10 cellular contexts compared by ENCODE assay signal in the genomic region with DNA sequence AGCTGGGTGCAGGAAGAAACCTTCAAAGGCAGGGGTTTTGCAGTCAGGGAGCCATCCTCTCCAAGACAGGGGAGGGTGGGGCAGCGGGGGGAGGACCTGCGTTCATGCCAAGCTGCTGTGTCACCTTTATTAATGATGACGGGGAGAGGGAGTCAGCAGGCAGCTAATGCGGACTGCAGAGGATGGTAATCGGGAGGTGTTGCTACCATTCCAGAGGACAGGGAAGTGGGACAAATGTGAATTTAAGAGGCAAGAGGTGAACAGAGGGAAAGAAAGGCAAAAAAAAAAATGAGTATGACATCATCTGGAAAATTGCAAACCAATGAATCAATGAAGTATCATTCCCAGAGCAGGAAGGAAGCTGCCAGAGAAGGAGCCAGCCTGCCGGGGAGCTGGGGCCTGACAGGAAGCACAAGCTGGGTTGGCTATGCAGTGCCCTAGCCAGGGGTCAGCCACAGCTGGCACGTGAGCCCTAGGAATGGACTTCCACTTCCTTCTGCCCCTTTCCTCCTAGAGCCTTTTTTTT. TPM values are rescaled to one million over a fixed set of nuclear protein-coding genes. Genes with fewer than 3 reads are reported as not detected.
A peak's percentile ranks its signal among the peaks of the same experiment; 100 is the strongest.
DNase-seq lines count a peak whose midpoint lies in the region; ATAC-seq, FAIRE-seq and TF ChIP-seq lines count a peak whose summit lies in the region.
"Had no signal": no experiment of that assay in that cellular context is flagged by ENCODE, and none has a peak within 500 bp of the region (broad histone marks: within the 10 kb centered on the region; RNA-seq: fewer than 3 reads in every experiment).

No MANE protein-coding gene starts in this region.

- in situ Hi-C loops in HepG2 (cut with HindIII; ENCODE audit: extremely low pct_ligation_motif_present, low pct_unique_long_range_greater_than_20kb), result no loop called here

- H3K27ac ChIP-seq in A673 (ENCODE audit: low read depth, low read length, poor library complexity, severe bottlenecking), result peak overlapping the region; percentile 71
- no peak overlapping the region for H3K27ac ChIP-seq in HepG2 (ENCODE audit: extremely low read length, insufficient read depth, low read length)
- H3K27ac ChIP-seq: esophagus squamous epithelium had no signal

- H3K4me2 ChIP-seq in HepG2 (ENCODE audit: low read depth, low read length), result no peak overlapping the region

- H3K27me3 ChIP-seq in A673 (replicated peaks; ENCODE audit: insufficient read depth, low read depth, low read length, poor library complexity), result no peaks in the 10 kb centered on the region
- H3K27me3 ChIP-seq in bronchial epithelial cell (ENCODE audit: control insufficient read depth, insufficient read depth, low read length), result no peaks in the 10 kb centered on the region
- H3K27me3 ChIP-seq in HepG2 (ENCODE audit: control insufficient read depth in 1 of 2, insufficient read depth in 2 of 2, low read length in 2 of 2), result peaks cover 0 to 5% of the 10 kb centered on the region in 2 experiments; a peak in 1 of 5 replicates

- no peak for TF ChIP-seq RAD21 in HepG2 (CRISPR knock-in tag; IDR thresholded peaks at IDR 0.05)

- intact Hi-C loops in A673 (cut with micrococcal nuclease; ENCODE audit: unreplicated experiment), result no loop called here
- intact Hi-C loops in HepG2 (cut with micrococcal nuclease; ENCODE audit: unreplicated experiment), result no loop called here

- no peak overlapping the region for H2AFZ ChIP-seq in HepG2 (ENCODE audit: low read length)

- no peaks in the 10 kb centered on the region for H4K20me1 ChIP-seq in HepG2 (ENCODE audit: insufficient read depth, low read length)

- H3K36me3 ChIP-seq in A673 (ENCODE audit: insufficient read depth, low read length, poor library complexity, severe bottlenecking) (no peaks in the 10 kb centered on the region), bronchial epithelial cell (ENCODE audit: control insufficient read depth, insufficient read depth, low read length) (no peaks in the 10 kb centered on the region), HepG2 (replicated peaks in 1 of 2; ENCODE audit: control insufficient read depth in 1 of 2, insufficient read depth in 2 of 2, low read length in 2 of 2) (no peaks in the 10 kb centered on the region)
- H3K36me3 ChIP-seq: esophagus squamous epithelium had no signal

- H3K4me3 ChIP-seq in A673 (ENCODE audit: low read depth, low read length, poor library complexity, severe bottlenecking) (no peak overlapping the region), bronchial epithelial cell (ENCODE audit: low read depth, low read length) (no peak overlapping the region), HepG2 (replicated peaks in 1 of 3; ENCODE audit: insufficient read depth in 1 of 3, low read depth in 2 of 3, low read length in 3 of 3) (no peak overlapping the region)
- H3K4me3 ChIP-seq: esophagus squamous epithelium had no signal

- no peak for TF ChIP-seq POLR2A in HepG2 (IDR thresholded peaks at IDR 0.05; ENCODE audit: insufficient read depth in 1 of 2, low read depth in 2 of 2, low read length in 2 of 2)

- POLR2A ChIA-PET in A673 (lab: Charles Lee; ENCODE audit: low non-redundant PET), result interaction anchor here (0.7 kb wide), 3 partner anchors 67 to 457 kb away, joined by 4 to 16 read pairs (median 7); no protein-coding TSS in a partner anchor
- POLR2A ChIA-PET in HepG2 (lab: Yijun Ruan, JAX), result no interaction called here

- H3K4me1 ChIP-seq in A673 (ENCODE audit: insufficient read depth, low read length, poor library complexity, severe bottlenecking), result peaks cover 25% of the 10 kb centered on the region
- H3K4me1 ChIP-seq in HepG2 (ENCODE audit: insufficient read depth, low read length), result no peaks in the 10 kb centered on the region
- H3K4me1 ChIP-seq: esophagus squamous epithelium had no signal

- FAIRE-seq in bronchial epithelial cell (lab: Jason Lieb, UNC) (no peak), HepG2 (lab: Jason Lieb, UNC) (no peak)

- 24% methylated on average over 7 of the region's 7 CpGs for WGBS in HepG2 (ENCODE audit: low lambda C conversion rate)

- peak; percentile 81 for DNase-seq in A673 (ENCODE audit: low spot score)
- DNase-seq in HT-29 (ENCODE audit: low spot score), result peak; percentile 35
- DNase-seq in bronchial epithelial cell (ENCODE audit: low read depth), result peak; percentile 87
- no peak for DNase-seq in HepG2 (ENCODE audit: low spot score)
- no peak for DNase-seq in occipital lobe (lab: John Stamatoyannopoulos, UW)
- DNase-seq: esophagus squamous epithelium, posterior cingulate gyrus had no signal

- H3K9ac ChIP-seq in HepG2 (ENCODE audit: insufficient read depth, low read depth, low read length), result no peak overlapping the region

- no peak for ATAC-seq in HepG2
- no peak for ATAC-seq in HG03439 (IDR thresholded peaks at IDR 0.05; ENCODE audit: unreplicated experiment)
- no peak for ATAC-seq in GM21526 (IDR thresholded peaks at IDR 0.05; ENCODE audit: low FRiP score, unreplicated experiment)
- no peak for ATAC-seq in GM18858 (IDR thresholded peaks at IDR 0.05; ENCODE audit: unreplicated experiment)

- CTCF ChIA-PET in A673 (lab: Charles Lee) (no interaction called here), HepG2 (lab: Yijun Ruan, JAX; ENCODE audit: low intra/inter-chr PET ratio, low total read pairs) (no interaction called here)

- H3K9me3 ChIP-seq in A673 (ENCODE audit: low read depth, low read length, poor library complexity, severe bottlenecking), result no peaks in the 10 kb centered on the region
- H3K9me3 ChIP-seq in HepG2 (ENCODE audit: low read length), result no peaks in the 10 kb centered on the region
- H3K9me3 ChIP-seq: esophagus squamous epithelium had no signal

- no peaks in the 10 kb centered on the region for H3K79me2 ChIP-seq in HepG2 (ENCODE audit: insufficient read depth, low read length)

- TF ChIP-seq CTCF in A673 (conservative IDR thresholded peaks at IDR 0.05; ENCODE audit: low read depth, low read length) (no peak), bronchial epithelial cell (IDR thresholded peaks at IDR 0.05; ENCODE audit: insufficient read depth, low read length, severe bottlenecking) (no peak), HepG2 (CRISPR knock-in tag; IDR thresholded peaks at IDR 0.05) (no peak)

- no TSS peak for BruUV-seq in A673 (replicated peaks; lab: Mats Ljungman, UMichigan)
- BruUV-seq in HepG2 (replicated peaks; lab: Mats Ljungman, UMichigan), result no TSS peak

- TF ChIP-seq EP300 in HepG2 (IDR thresholded peaks at IDR 0.05; ENCODE audit: low read depth in 2 of 2, low read length in 2 of 2), result no peak
- no peak for TF ChIP-seq EP300 in HepG2 (CRISPR knock-in tag; IDR thresholded peaks at IDR 0.05; ENCODE audit: borderline replicate concordance)

TF ChIP-seq in HepG2, 621 proteins besides CTCF, POLR2A, EP300 and RAD21:
- no peak for TF ChIP-seq ZNF451 (CRISPR knock-in tag; IDR thresholded peaks at IDR 0.05)
- TF ChIP-seq ELF3 (CRISPR knock-in tag; IDR thresholded peaks at IDR 0.05), result no peak
- TF ChIP-seq ATF7 (IDR thresholded peaks at IDR 0.05), result peak; percentile 77
- no peak for TF ChIP-seq ATF7 (CRISPR knock-in tag; IDR thresholded peaks at IDR 0.05)
- TF ChIP-seq PCBP1 (IDR thresholded peaks at IDR 0.05; ENCODE audit: borderline replicate concordance, low read depth, low read length), result no peak

RNA-seq across cellular contexts. Expression of a gene that starts 9.3 kb away (rescaled TPM):
- total RNA-seq in A673 (2021), result 5.6 and 10.8 TPM in 2 replicates
- not detected in 2 replicates for total RNA-seq in HT-29 (2014; rRNA removed; shearing (Covaris generic))
- total RNA-seq in bronchial epithelial cell, result 0.53 TPM in 1 of 2 replicates, not detected in the other
- total RNA-seq in HepG2 (2016; rRNA removed; fragmentation: Illumina TruSeq; extraction: Trizol), result not detected in 2 replicates
- total RNA-seq in HepG2 (2016; cell fraction: cytosol; rRNA removed; fragmentation: Illumina TruSeq; extraction: Trizol; ENCODE audit: low read depth), result not detected in 2 replicates
- total RNA-seq in HepG2 (2016; cell fraction: insoluble cytoplasmic fraction; rRNA removed; fragmentation: Illumina TruSeq; extraction: Trizol), result not detected in 2 replicates
- not detected in 2 replicates for total RNA-seq in HepG2 (2016; cell fraction: membrane; rRNA removed; fragmentation: Illumina TruSeq; extraction: Trizol)
- total RNA-seq in HepG2 (2016; cell fraction: nucleus; rRNA removed; fragmentation: Illumina TruSeq; extraction: Trizol), result not detected in 2 replicates
- polyA plus RNA-seq in HepG2 (2011; rRNA removed), result not detected in 2 replicates
- polyA plus RNA-seq in HepG2 (2011; cell fraction: cytosol; rRNA removed), result not detected in 2 replicates
- polyA plus RNA-seq in HepG2 (2011; cell fraction: nucleus; rRNA removed), result not detected in 2 replicates
- polyA plus RNA-seq in HepG2 (2012), result not detected in 2 replicates
- not detected in 2 replicates for polyA plus RNA-seq in HepG2 (2016; cell fraction: cytosol; fragmentation: Illumina TruSeq; extraction: Trizol; ENCODE audit: low read depth)
- polyA plus RNA-seq in HepG2 (2016; cell fraction: insoluble cytoplasmic fraction; fragmentation: Illumina TruSeq; extraction: Trizol; ENCODE audit: low read depth), result not detected in 2 replicates
- polyA plus RNA-seq in HepG2 (2016; cell fraction: membrane; fragmentation: Illumina TruSeq; extraction: Trizol; ENCODE audit: low read depth), result not detected in 2 replicates
- polyA plus RNA-seq in HepG2 (2016; cell fraction: nucleus; fragmentation: Illumina TruSeq; extraction: Trizol; ENCODE audit: insufficient read depth, low read depth), result not detected in 2 replicates
- polyA minus RNA-seq in HepG2 (2011; rRNA and poly(A)+ RNA removed; ENCODE audit: low replicate concordance), result 0.05 TPM in 1 of 2 replicates, not detected in the other
- not detected in 2 replicates for polyA minus RNA-seq in HepG2 (2011; cell fraction: cytosol; rRNA and poly(A)+ RNA removed)
- not detected in 2 replicates for polyA minus RNA-seq in HepG2 (2011; cell fraction: nucleus; rRNA and poly(A)+ RNA removed)
- 1.4 TPM for total RNA-seq in occipital lobe

Comparison
In these comparisons a context has a peak if more than half of its experiments do, and no peak if none do; other contexts are left out.
1. DNase-seq: peak in A673 (single experiment), HT-29 (single experiment) and bronchial epithelial cell (single experiment); none in HepG2 (single experiment) and occipital lobe (single experiment).